Comparison of ENCODE assay signal across 8 cellular contexts in the genomic region with DNA sequence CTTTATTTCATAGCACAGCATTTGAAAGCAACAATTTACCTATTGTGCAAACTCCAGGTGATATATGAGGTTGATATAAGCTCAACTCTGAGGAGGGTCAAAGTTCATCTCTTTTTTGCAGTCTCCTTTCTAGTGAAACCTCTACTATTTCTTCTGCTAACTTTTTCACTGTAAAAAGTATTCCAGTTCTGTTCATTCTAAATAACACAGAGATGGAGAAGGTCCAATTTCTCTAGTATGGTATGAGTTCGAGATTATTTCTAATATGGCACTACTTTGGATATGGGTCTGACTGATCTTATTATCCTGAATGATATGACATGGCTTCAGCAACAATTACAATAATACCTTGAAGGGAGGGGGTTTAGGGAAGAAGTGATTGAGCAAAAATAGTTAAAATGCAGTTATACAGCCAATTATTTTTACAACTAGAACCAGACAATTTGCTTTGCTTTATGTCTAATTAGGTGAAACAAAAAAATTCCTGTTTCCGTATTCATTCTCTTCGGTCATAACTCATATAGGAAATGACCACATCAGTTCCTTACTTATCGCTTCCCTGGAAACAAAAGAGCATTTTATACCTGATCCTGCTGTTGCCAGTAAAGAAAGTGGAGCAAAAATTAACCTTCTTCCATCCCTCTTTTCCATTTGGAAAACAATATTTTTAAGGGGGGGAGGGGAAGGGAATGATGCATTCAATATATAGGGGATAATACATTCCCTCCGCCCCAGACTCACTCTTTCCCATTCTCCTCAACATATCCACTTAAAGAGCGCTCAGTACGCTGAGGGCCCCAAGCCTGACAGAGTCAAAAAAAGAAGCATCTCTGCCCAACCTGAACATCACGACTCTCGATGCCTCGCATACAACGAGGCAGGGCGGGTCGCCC. TPM values are rescaled to one million over a fixed set of nuclear protein-coding genes. Genes with fewer than 3 reads are reported as not detected.
DNase-seq lines count a peak whose midpoint lies in the region; ATAC-seq and TF ChIP-seq lines count a peak whose summit lies in the region.

No MANE protein-coding gene starts in this region.

- no peaks in the 10 kb centered on the region for H3K36me3 Mint-ChIP-seq in CD4-positive, alpha-beta memory T cell
- H3K36me3 Mint-ChIP-seq in activated T-helper 1 cell treated with anti-CD3 and anti-CD28 coated beads, Interleukin-12 subunit alpha, Interleukin-12 subunit beta, Interleukin-2, Interleukin-4 antibody, amounts not matched to agents 30 ng/mL and 10 ng/mL and 1 ng/mL, durations not matched to agents 14 hours and 24 hours and 36 hours (ENCODE audit: low read depth) = no peaks in the 10 kb centered on the region

- no peak for TF ChIP-seq POLR2A in upper lobe of left lung (IDR thresholded peaks at IDR 0.05)

- CTCF ChIA-PET in CD4-positive, alpha-beta memory T cell (lab: Charles Lee; ENCODE audit: partially characterized antibody) = no interaction called here

- WGBS in upper lobe of left lung, 2 donors = 19 to 20% methylated on average over 10 to 13 of the region's 13 CpGs

- peaks cover 41 to 42% of the 10 kb centered on the region in 2 donors for H3K27me3 Mint-ChIP-seq in CD4-positive, alpha-beta memory T cell
- H3K27me3 Mint-ChIP-seq in activated T-helper 1 cell treated with anti-CD3 and anti-CD28 coated beads, Interleukin-12 subunit alpha, Interleukin-12 subunit beta, Interleukin-2, Interleukin-4 antibody, amounts not matched to agents 30 ng/mL and 10 ng/mL and 1 ng/mL, durations not matched to agents 14 hours and 24 hours and 36 hours (ENCODE audit: insufficient read depth) = peaks cover 57% of the 10 kb centered on the region

- TF ChIP-seq CTCF in upper lobe of left lung (IDR thresholded peaks at IDR 0.05) = no peak

- ATAC-seq in HG02840 (IDR thresholded peaks at IDR 0.05; ENCODE audit: low FRiP score, unreplicated experiment) = peak; percentile 26
- ATAC-seq in upper lobe of left lung (ENCODE audit: low FRiP score in 2 of 2) = no peak
- no peak for ATAC-seq in GM18867 (IDR thresholded peaks at IDR 0.05; ENCODE audit: unreplicated experiment)

- POLR2A ChIA-PET in CD4-positive, alpha-beta memory T cell (lab: Charles Lee; ENCODE audit: partially characterized antibody) = no interaction called here

- peaks cover 5% of the 10 kb centered on the region for H3K4me1 ChIP-seq in CD4-positive, alpha-beta memory T cell (ENCODE audit: insufficient read depth, low read length)
- H3K4me1 ChIP-seq in upper lobe of left lung = peaks cover 0 to 8% (median 5%) of the 10 kb centered on the region in 4 donors

- H3K9me3 Mint-ChIP-seq in CD4-positive, alpha-beta memory T cell = peaks cover 0 to 8% (median 2%) of the 10 kb centered on the region in 8 donors
- no peaks in the 10 kb centered on the region for H3K9me3 Mint-ChIP-seq in activated T-helper 1 cell treated with anti-CD3 and anti-CD28 coated beads, Interleukin-12 subunit alpha, Interleukin-12 subunit beta, Interleukin-2, Interleukin-4 antibody, amounts not matched to agents 30 ng/mL and 10 ng/mL and 1 ng/mL, durations not matched to agents 14 hours and 24 hours and 36 hours

- peaks cover 4% of the 10 kb centered on the region for H3K27me3 ChIP-seq in CD4-positive, alpha-beta memory T cell (ENCODE audit: insufficient read depth, low read length)
- no peaks in the 10 kb centered on the region for H3K27me3 ChIP-seq in layer of hippocampus (ENCODE audit: control insufficient read depth, insufficient read depth, low read length)
- H3K27me3 ChIP-seq in upper lobe of left lung = no peaks in the 10 kb centered on the region

- H3K4me1 Mint-ChIP-seq in CD4-positive, alpha-beta memory T cell = peaks cover 5 to 17% (median 10%) of the 10 kb centered on the region in 4 donors
- no peaks in the 10 kb centered on the region for H3K4me1 Mint-ChIP-seq in activated T-helper 1 cell treated with anti-CD3 and anti-CD28 coated beads, Interleukin-12 subunit alpha, Interleukin-12 subunit beta, Interleukin-2, Interleukin-4 antibody, amounts not matched to agents 30 ng/mL and 10 ng/mL and 1 ng/mL, durations not matched to agents 14 hours and 24 hours and 36 hours (ENCODE audit: low read depth)

- no peaks in the 10 kb centered on the region for H3K36me3 ChIP-seq in CD4-positive, alpha-beta memory T cell (ENCODE audit: insufficient read depth, low read length)
- H3K36me3 ChIP-seq in upper lobe of left lung = no peaks in the 10 kb centered on the region

- no peaks in the 10 kb centered on the region for H3K9me3 ChIP-seq in CD4-positive, alpha-beta memory T cell (ENCODE audit: control insufficient read depth in 1 of 2, low read length in 2 of 2)
- H3K9me3 ChIP-seq in upper lobe of left lung = no peaks in the 10 kb centered on the region

- H3K4me3 ChIP-seq in CD4-positive, alpha-beta memory T cell (ENCODE audit: low read length in 2 of 2) = no peak overlapping the region
- peak overlapping the region; percentile 53 to 91 (median 82) for H3K4me3 ChIP-seq in upper lobe of left lung

- no peak for DNase-seq in CD4-positive, alpha-beta memory T cell
- no peak for DNase-seq in activated T-helper 1 cell treated with anti-CD3 and anti-CD28 coated beads, Interleukin-12 subunit alpha, Interleukin-12 subunit beta, Interleukin-2, Interleukin-4 antibody, amounts not matched to agents 30 ng/mL and 10 ng/mL and 1 ng/mL, durations not matched to agents 14 hours and 24 hours and 36 hours (ENCODE audit: low spot score)
- DNase-seq in upper lobe of left lung = no peak
- no peak for DNase-seq in DMS 273 treated with DMSO at 0.1 percent for 48 hours (lab: John Stamatoyannopoulos, UW)
- DNase-seq in activated effector memory CD4-positive, alpha-beta T cell treated with anti-CD3 and anti-CD28 coated beads, Interleukin-2, amount 50 U/mL, for 16 hours = no peak

- peak overlapping the region in 7 of 8 donors; percentile 0 to 62 (median 40) for H3K4me3 Mint-ChIP-seq in CD4-positive, alpha-beta memory T cell
- peak overlapping the region; percentile 3 for H3K4me3 Mint-ChIP-seq in activated T-helper 1 cell treated with anti-CD3 and anti-CD28 coated beads, Interleukin-12 subunit alpha, Interleukin-12 subunit beta, Interleukin-2, Interleukin-4 antibody, amounts not matched to agents 30 ng/mL and 10 ng/mL and 1 ng/mL, durations not matched to agents 14 hours and 24 hours and 36 hours

- H3K27ac ChIP-seq in CD4-positive, alpha-beta memory T cell (ENCODE audit: low read depth, low read length) = no peak overlapping the region
- H3K27ac ChIP-seq in layer of hippocampus (ENCODE audit: low read depth, low read length) = peak overlapping the region; percentile 89
- peak overlapping the region; percentile 96 to 99 (median 98) for H3K27ac ChIP-seq in upper lobe of left lung

- no peak overlapping the region for H3K27ac Mint-ChIP-seq in CD4-positive, alpha-beta memory T cell
- no peak overlapping the region for H3K27ac Mint-ChIP-seq in activated T-helper 1 cell treated with anti-CD3 and anti-CD28 coated beads, Interleukin-12 subunit alpha, Interleukin-12 subunit beta, Interleukin-2, Interleukin-4 antibody, amounts not matched to agents 30 ng/mL and 10 ng/mL and 1 ng/mL, durations not matched to agents 14 hours and 24 hours and 36 hours

- TF ChIP-seq EP300 in upper lobe of left lung (IDR thresholded peaks at IDR 0.05) = no peak

- intact Hi-C loops in CD4-positive, alpha-beta memory T cell (cut with micrococcal nuclease) = no loop called here
- intact Hi-C loops in activated T-helper 1 cell treated with anti-CD3 and anti-CD28 coated beads, Interleukin-12 subunit alpha, Interleukin-12 subunit beta, Interleukin-2, Interleukin-4 antibody, amounts not matched to agents 30 ng/mL and 10 ng/mL and 1 ng/mL, durations not matched to agents 14 hours and 24 hours and 36 hours (cut with micrococcal nuclease) = loop anchor here (5.0 kb wide), 1 partner anchor 377 kb away; a partner anchor contains a TSS

RNA-seq across cellular contexts. Expression of a gene that starts 1.0 kb away (rescaled TPM):
- under 1 TPM; 0.38 to 0.67 TPM for total RNA-seq in CD4-positive, alpha-beta memory T cell
- polyA plus RNA-seq in CD4-positive, alpha-beta memory T cell = under 1 TPM in 1 of 2 donors, not detected in 1; 0.34 TPM
- 0.29 TPM in 1 of 2 replicates, not detected in the other for total RNA-seq in activated T-helper 1 cell treated with anti-CD3 and anti-CD28 coated beads, Interleukin-12 subunit alpha, Interleukin-12 subunit beta, Interleukin-2, Interleukin-4 antibody, amounts not matched to agents 30 ng/mL and 10 ng/mL and 1 ng/mL, durations not matched to agents 14 hours and 24 hours and 36 hours
- 10 to 100 TPM; 33.7 to 41.9 (median 38.1) TPM for total RNA-seq in upper lobe of left lung

Comparison
In these comparisons a context has a peak if more than half of its experiments do, and no peak if none do; other contexts are left out.
1. H3K4me3 ChIP-seq: peak in upper lobe of left lung (4 of 4); none in CD4-positive, alpha-beta memory T cell (0 of 2).
2. RNA of a gene that starts 1.0 kb away (total RNA-seq): 33.7 to 41.9 TPM in upper lobe of left lung; 0.38 to 0.67 TPM in CD4-positive, alpha-beta memory T cell and 0.29 TPM in activated T-helper 1 cell treated with anti-CD3 and anti-CD28 coated beads, Interleukin-12 subunit alpha, Interleukin-12 subunit beta, Interleukin-2, Interleukin-4 antibody, amounts not matched to agents 30 ng/mL and 10 ng/mL and 1 ng/mL, durations not matched to agents 14 hours and 24 hours and 36 hours; every median in the first group is over 10 times any median in the second.